Comparison of ENCODE assay signal across 1 cellular context in genomic region chr20:41028359-41029149, GRCh38.
TF ChIP-seq lines count a peak whose summit lies in the region.

TSS of gene TOP1 (plus strand) at chr20:41028822. CDS start at chr20:41029068, 246 bp downstream.

TF ChIP-seq in GM12878, 131 proteins besides CTCF, POLR2A, EP300 and RAD21 (continued from another document and continues in another):
- TF ChIP-seq GATAD2B (conservative IDR thresholded peaks at IDR 0.05; ENCODE audit: low read depth): peak; percentile 10
- no peak for TF ChIP-seq ZNF217 (IDR thresholded peaks at IDR 0.05)
- TF ChIP-seq ELK1 (IDR thresholded peaks at IDR 0.05; ENCODE audit: low read depth, low read length): 0 out of 2 replicates have a peak, but pooled peaks have one; percentile 19
- TF ChIP-seq SMC3 (IDR thresholded peaks at IDR 0.05; ENCODE audit: borderline replicate concordance, low read length): no peak
- peak; percentile 97 for TF ChIP-seq SIN3A (IDR thresholded peaks at IDR 0.05; ENCODE audit: low read depth, low read length)
- TF ChIP-seq WRNIP1 (IDR thresholded peaks at IDR 0.05; ENCODE audit: borderline replicate concordance, low read depth, low read length): 0 out of 2 replicates have a peak, but pooled peaks have one; percentile 57
- TF ChIP-seq ZBTB4 (CRISPR knock-in tag; IDR thresholded peaks at IDR 0.05): no peak
- peak; percentile 93 for TF ChIP-seq E2F4 (IDR thresholded peaks at IDR 0.05; ENCODE audit: low read depth, low read length)
- TF ChIP-seq PKNOX1 (IDR thresholded peaks at IDR 0.05): peak; percentile 67; the same call in 1 of the 2 replicates
- no peak for TF ChIP-seq ZBTB11 (CRISPR knock-in tag; IDR thresholded peaks at IDR 0.05)
- TF ChIP-seq PRDM15 (CRISPR knock-in tag; IDR thresholded peaks at IDR 0.05): no peak
- no peak for TF ChIP-seq RELB (IDR thresholded peaks at IDR 0.05; ENCODE audit: low read depth)
- no peak for TF ChIP-seq EED (IDR thresholded peaks at IDR 0.05; ENCODE audit: low read depth)
- TF ChIP-seq ASH2L (IDR thresholded peaks at IDR 0.05; ENCODE audit: borderline replicate concordance, low read depth): no peak
- TF ChIP-seq TAF1 (IDR thresholded peaks at IDR 0.05; ENCODE audit: borderline replicate concordance, low read depth, low read length): peak; percentile 83
- peak; percentile 75 for TF ChIP-seq LARP7 (IDR thresholded peaks at IDR 0.05)
- no peak for TF ChIP-seq ATF7 (IDR thresholded peaks at IDR 0.05; ENCODE audit: low read depth)
- peak; percentile 88 for TF ChIP-seq POLR2AphosphoS2 (IDR thresholded peaks at IDR 0.05; ENCODE audit: low read depth, low read length)
- TF ChIP-seq IRF4 (IDR thresholded peaks at IDR 0.05; ENCODE audit: low read depth, low read length): no peak
- no peak for TF ChIP-seq ZBTB40 (IDR thresholded peaks at IDR 0.05; ENCODE audit: borderline replicate concordance)
- TF ChIP-seq MTA2 (IDR thresholded peaks at IDR 0.05; ENCODE audit: low read depth): no peak
- peak; percentile 100 for TF ChIP-seq HDGF (IDR thresholded peaks at IDR 0.05)
- TF ChIP-seq NRF1 (conservative IDR thresholded peaks at IDR 0.05; ENCODE audit: low read depth, low read length): peak; percentile 58
- peak; percentile 92 for TF ChIP-seq POLR2AphosphoS5 (IDR thresholded peaks at IDR 0.05; ENCODE audit: low read length)
- TF ChIP-seq NR2C1 (IDR thresholded peaks at IDR 0.05): no peak
- no peak for TF ChIP-seq NFYA (IDR thresholded peaks at IDR 0.05; ENCODE audit: borderline replicate concordance, low read depth, low read length)
- TF ChIP-seq SUZ12 (IDR thresholded peaks at IDR 0.05; ENCODE audit: unreplicated experiment): no peak
- no peak for TF ChIP-seq CBX5 (IDR thresholded peaks at IDR 0.05; ENCODE audit: low read depth)
- TF ChIP-seq KDM1A (IDR thresholded peaks at IDR 0.05; ENCODE audit: borderline replicate concordance): no peak
- peak; percentile 88 for TF ChIP-seq USF1 (IDR thresholded peaks at IDR 0.05; ENCODE audit: borderline replicate concordance, extremely low read length, insufficient read depth, low read depth, low read length)
- no peak for TF ChIP-seq MTA3 (IDR thresholded peaks at IDR 0.05; ENCODE audit: borderline replicate concordance, low read length)
- no peak for TF ChIP-seq SMARCA5 (IDR thresholded peaks at IDR 0.05)
- TF ChIP-seq ZNF24 (IDR thresholded peaks at IDR 0.05): no peak
- TF ChIP-seq SUPT20H (IDR thresholded peaks at IDR 0.05; ENCODE audit: borderline replicate concordance, control insufficient read depth, low read depth, low read length): no peak
